ENCODE assay signal across 12 cellular contexts in the genomic region with DNA sequence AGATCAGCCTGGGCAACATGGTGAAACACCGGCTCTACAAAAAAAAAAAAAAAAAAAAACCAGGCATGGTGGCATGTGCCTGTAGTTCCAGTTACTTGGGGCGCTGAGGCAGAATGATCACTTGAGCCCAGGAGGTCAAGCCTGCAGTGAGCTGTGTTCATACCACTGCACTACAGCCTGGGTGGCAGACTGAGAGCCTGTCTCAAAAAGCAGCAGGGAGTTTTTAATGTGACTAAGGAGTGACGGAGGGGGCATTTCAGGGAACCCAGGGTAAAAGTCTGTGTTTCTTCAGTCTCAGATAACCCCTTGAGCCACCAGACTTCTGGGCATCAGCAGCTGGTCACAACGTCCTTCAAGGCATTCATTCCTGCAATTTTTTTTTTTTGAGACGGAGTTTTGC. TPM values are rescaled to one million over a fixed set of nuclear protein-coding genes. Genes with fewer than 3 reads are reported as not detected.
A peak's percentile ranks its signal among the peaks of the same experiment; 100 is the strongest.
DNase-seq lines count a peak whose midpoint lies in the region; ATAC-seq and TF ChIP-seq lines count a peak whose summit lies in the region.
"Had no signal": no experiment of that assay in that cellular context is flagged by ENCODE, and none has a peak within 500 bp of the region (broad histone marks: within the 10 kb centered on the region; RNA-seq: fewer than 3 reads in every experiment).

No MANE protein-coding gene starts in this region.

- H3K36me3 Mint-ChIP-seq in activated naive CD4-positive, alpha-beta T cell treated with anti-CD3 and anti-CD28 coated beads, Interleukin-2, amount 50 U/mL, for 72 hours: peaks cover 22 to 23% of the 10 kb centered on the region in 2 donors
- H3K36me3 Mint-ChIP-seq in activated CD4-positive, alpha-beta memory T cell treated with anti-CD3 and anti-CD28 coated beads for 36 hours: peaks cover 15% of the 10 kb centered on the region
- H3K36me3 Mint-ChIP-seq in stimulated activated naive B cell treated with anti-CD40 and anti-IgM and Interleukin-4, amounts not matched to agents 10 μg/mL and 1 μg/mL and 100 μg/mL, for 72 hours: peaks cover 7 to 25% of the 10 kb centered on the region in 2 donors

- peaks cover 38% of the 10 kb centered on the region for H3K4me1 ChIP-seq in hepatocyte (ENCODE audit: insufficient read depth)

- no peaks in the 10 kb centered on the region for H3K27me3 ChIP-seq in hepatocyte

- no peak overlapping the region for H3K4me3 Mint-ChIP-seq in activated CD4-positive, alpha-beta memory T cell treated with anti-CD3 and anti-CD28 coated beads for 36 hours
- H3K4me3 Mint-ChIP-seq in stimulated activated naive B cell treated with anti-CD40 and anti-IgM and Interleukin-4, amounts not matched to agents 10 μg/mL and 1 μg/mL and 100 μg/mL, for 72 hours: no peak overlapping the region
- H3K4me3 Mint-ChIP-seq: mesothelial cell of epicardium had no signal

- peaks cover 35% of the 10 kb centered on the region for H3K4me1 Mint-ChIP-seq in activated CD4-positive, alpha-beta memory T cell treated with anti-CD3 and anti-CD28 coated beads for 36 hours (ENCODE audit: low read depth)
- H3K4me1 Mint-ChIP-seq in stimulated activated naive B cell treated with anti-CD40 and anti-IgM and Interleukin-4, amounts not matched to agents 10 μg/mL and 1 μg/mL and 100 μg/mL, for 72 hours: peaks cover 16 to 32% of the 10 kb centered on the region in 2 donors

- no peak overlapping the region for H2AFZ ChIP-seq in hepatocyte

- ATAC-seq in activated naive CD4-positive, alpha-beta T cell treated with anti-CD3 and anti-CD28 coated beads, Interleukin-2, amount 50 U/mL, for 72 hours: no peak
- ATAC-seq in stimulated activated naive B cell treated with anti-CD40 and anti-IgM and Interleukin-4, amounts not matched to agents 10 μg/mL and 1 μg/mL and 100 μg/mL, for 72 hours (replicated peaks): no peak

- CTCF ChIA-PET in activated CD4-positive, alpha-beta memory T cell treated with anti-CD3 and anti-CD28 coated beads for 36 hours (lab: Charles Lee): interaction anchor here (1.1 to 4.7 kb wide), 5 partner anchors 8 to 130 kb away, joined by 4 to 22 read pairs (median 10); no protein-coding TSS in a partner anchor

- peak overlapping the region; percentile 50 to 86 for H3K27ac Mint-ChIP-seq in activated naive CD4-positive, alpha-beta T cell treated with anti-CD3 and anti-CD28 coated beads, Interleukin-2, amount 50 U/mL, for 72 hours
- peak overlapping the region; percentile 89 for H3K27ac Mint-ChIP-seq in activated CD4-positive, alpha-beta memory T cell treated with anti-CD3 and anti-CD28 coated beads for 36 hours
- H3K27ac Mint-ChIP-seq in stimulated activated naive B cell treated with anti-CD40 and anti-IgM and Interleukin-4, amounts not matched to agents 10 μg/mL and 1 μg/mL and 100 μg/mL, for 72 hours: peak overlapping the region; percentile 47
- H3K27ac Mint-ChIP-seq: mesothelial cell of epicardium had no signal

- intact Hi-C loops in activated CD4-positive, alpha-beta memory T cell treated with anti-CD3 and anti-CD28 coated beads for 36 hours (cut with micrococcal nuclease): loop anchor here (1.0 to 10.0 kb wide), 4 partner anchors 21 to 741 kb away; partner anchors contain the start of genes CUEDC2, NOLC1 and NT5C2

- no peaks in the 10 kb centered on the region for H3K36me3 ChIP-seq in hepatocyte (replicated peaks; ENCODE audit: insufficient read depth, low read depth)

- no peak overlapping the region for H3K4me3 ChIP-seq in hepatocyte

- H3K79me2 ChIP-seq in hepatocyte: peaks cover 19% of the 10 kb centered on the region

- H3K4me2 ChIP-seq in hepatocyte: no peak overlapping the region
- H3K4me2 ChIP-seq: SK-N-SH had no signal

- H3K27me3 Mint-ChIP-seq in activated CD4-positive, alpha-beta memory T cell treated with anti-CD3 and anti-CD28 coated beads for 36 hours: no peaks in the 10 kb centered on the region
- no peaks in the 10 kb centered on the region for H3K27me3 Mint-ChIP-seq in stimulated activated naive B cell treated with anti-CD40 and anti-IgM and Interleukin-4, amounts not matched to agents 10 μg/mL and 1 μg/mL and 100 μg/mL, for 72 hours

- 60% methylated on average over 5 of the region's 5 CpGs for WGBS in hepatocyte (ENCODE audit: low lambda C conversion rate, missing lambda C conversion rate)

- no peak for DNase-seq in activated naive CD4-positive, alpha-beta T cell treated with anti-CD3 and anti-CD28 coated beads, Interleukin-2, amount 50 U/mL, for 72 hours (ENCODE audit: low spot score in 2 of 2)
- no peak for DNase-seq in activated naive CD4-positive, alpha-beta T cell treated with Interleukin-2 at 50 U/mL for 16 hours
- DNase-seq in activated CD4-positive, alpha-beta memory T cell treated with anti-CD3 and anti-CD28 coated beads for 36 hours: no peak
- DNase-seq in hepatocyte (ENCODE audit: low spot score): no peak
- DNase-seq in stimulated activated naive B cell treated with anti-CD40 and anti-IgM and Interleukin-4, amounts not matched to agents 10 μg/mL and 1 μg/mL and 100 μg/mL, for 72 hours: no peak
- DNase-seq in NCI-H1417 (lab: John Stamatoyannopoulos, UW): no peak
- DNase-seq in NCI-H1092 (lab: John Stamatoyannopoulos, UW): no peak
- DNase-seq in NCI-H446 treated with DMSO at 0.1 percent for 48 hours (lab: John Stamatoyannopoulos, UW): no peak
- DNase-seq: NCI-H1092 treated with DMSO at 0.1 percent for 48 hours, retina, SK-N-SH had no signal

- peak overlapping the region; percentile 96 for H3K27ac ChIP-seq in hepatocyte

- TF ChIP-seq CTCF in hepatocyte (IDR thresholded peaks at IDR 0.05; ENCODE audit: poor library complexity): no peak

- POLR2A ChIA-PET in activated CD4-positive, alpha-beta memory T cell treated with anti-CD3 and anti-CD28 coated beads for 36 hours (lab: Charles Lee): interaction anchor here (0.7 to 4.9 kb wide), 4 partner anchors 8 to 301 kb away, joined by 3 to 36 read pairs (median 4); partner anchors contain the start of genes NFKB2 and NOLC1

- H3K9me3 ChIP-seq in hepatocyte (ENCODE audit: low read depth): no peaks in the 10 kb centered on the region
- H3K9me3 ChIP-seq: SK-N-SH had no signal

- H4K20me1 ChIP-seq in hepatocyte (ENCODE audit: insufficient read depth, poor library complexity, severe bottlenecking): no peaks in the 10 kb centered on the region

- no peaks in the 10 kb centered on the region for H3K9me2 ChIP-seq in hepatocyte (replicated peaks; ENCODE audit: insufficient read depth)
- H3K9me2 ChIP-seq: SK-N-SH had no signal

- no peaks in the 10 kb centered on the region for H3K9me3 Mint-ChIP-seq in activated naive CD4-positive, alpha-beta T cell treated with anti-CD3 and anti-CD28 coated beads, Interleukin-2, amount 50 U/mL, for 72 hours
- no peaks in the 10 kb centered on the region for H3K9me3 Mint-ChIP-seq in activated CD4-positive, alpha-beta memory T cell treated with anti-CD3 and anti-CD28 coated beads for 36 hours
- H3K9me3 Mint-ChIP-seq in stimulated activated naive B cell treated with anti-CD40 and anti-IgM and Interleukin-4, amounts not matched to agents 10 μg/mL and 1 μg/mL and 100 μg/mL, for 72 hours: no peaks in the 10 kb centered on the region
- H3K9me3 Mint-ChIP-seq: mesothelial cell of epicardium had no signal

RNA-seq across cellular contexts. Expression of gene C10orf95, which starts 2.2 kb away (rescaled TPM):
- total RNA-seq in activated naive CD4-positive, alpha-beta T cell treated with anti-CD3 and anti-CD28 coated beads, Interleukin-2, amount 50 U/mL, for 72 hours: under 1 TPM in 1 of 2 donors, not detected in 1; 0.30 TPM
- total RNA-seq in activated CD4-positive, alpha-beta memory T cell treated with anti-CD3 and anti-CD28 coated beads for 36 hours: under 1 TPM; 0.19 to 0.48 TPM
- total RNA-seq in hepatocyte: 5.6 and 7.7 TPM in 2 replicates
- polyA plus RNA-seq in hepatocyte: 5.2 and 8.3 TPM in 2 replicates
- total RNA-seq: mesothelial cell of epicardium had no signal

RNA-seq across cellular contexts. Expression of gene CUEDC2, which starts 21.1 kb away (rescaled TPM):
- total RNA-seq in activated naive CD4-positive, alpha-beta T cell treated with anti-CD3 and anti-CD28 coated beads, Interleukin-2, amount 50 U/mL, for 72 hours: 10 to 100 TPM; 38.7 to 73.9 TPM
- total RNA-seq in activated CD4-positive, alpha-beta memory T cell treated with anti-CD3 and anti-CD28 coated beads for 36 hours: 10 to 100 TPM; 68.6 to 68.9 TPM
- total RNA-seq in hepatocyte: 37.9 and 45.4 TPM in 2 replicates
- polyA plus RNA-seq in hepatocyte: 77.9 and 79.9 TPM in 2 replicates

RNA-seq across cellular contexts. Expression of gene FBXL15, which starts 32.9 kb away (rescaled TPM):
- total RNA-seq in activated naive CD4-positive, alpha-beta T cell treated with anti-CD3 and anti-CD28 coated beads, Interleukin-2, amount 50 U/mL, for 72 hours: 10 to 100 TPM; 12.9 to 27.4 TPM
- 10 to 100 TPM; 10.8 to 11.4 TPM for total RNA-seq in activated CD4-positive, alpha-beta memory T cell treated with anti-CD3 and anti-CD28 coated beads for 36 hours
- total RNA-seq in hepatocyte: 16.3 and 25.0 TPM in 2 replicates
- 42.3 and 47.4 TPM in 2 replicates for polyA plus RNA-seq in hepatocyte

RNA-seq across cellular contexts. Expression of gene PSD, which starts 34.9 kb away (rescaled TPM):
- total RNA-seq in activated naive CD4-positive, alpha-beta T cell treated with anti-CD3 and anti-CD28 coated beads, Interleukin-2, amount 50 U/mL, for 72 hours: 10 to 100 TPM in 1 of 2 donors, 1 to 10 TPM in 1; 8.7 to 13.3 TPM
- 1 to 10 TPM; 4.2 to 4.4 TPM for total RNA-seq in activated CD4-positive, alpha-beta memory T cell treated with anti-CD3 and anti-CD28 coated beads for 36 hours
- 9.9 and 13.1 TPM in 2 replicates for total RNA-seq in hepatocyte
- polyA plus RNA-seq in hepatocyte: 20.1 and 21.5 TPM in 2 replicates

RNA-seq across cellular contexts. Expression of gene ACTR1A, which starts 49.0 kb away (rescaled TPM):
- 10 to 100 TPM; 48.9 to 97.4 TPM for total RNA-seq in activated naive CD4-positive, alpha-beta T cell treated with anti-CD3 and anti-CD28 coated beads, Interleukin-2, amount 50 U/mL, for 72 hours
- 10 to 100 TPM; 56.9 to 62.2 TPM for total RNA-seq in activated CD4-positive, alpha-beta memory T cell treated with anti-CD3 and anti-CD28 coated beads for 36 hours
- total RNA-seq in hepatocyte: 84.1 and 90.7 TPM in 2 replicates
- 80.5 and 86.7 TPM in 2 replicates for polyA plus RNA-seq in hepatocyte
